2 cellular contexts compared by ENCODE assay signal in the genomic region with DNA sequence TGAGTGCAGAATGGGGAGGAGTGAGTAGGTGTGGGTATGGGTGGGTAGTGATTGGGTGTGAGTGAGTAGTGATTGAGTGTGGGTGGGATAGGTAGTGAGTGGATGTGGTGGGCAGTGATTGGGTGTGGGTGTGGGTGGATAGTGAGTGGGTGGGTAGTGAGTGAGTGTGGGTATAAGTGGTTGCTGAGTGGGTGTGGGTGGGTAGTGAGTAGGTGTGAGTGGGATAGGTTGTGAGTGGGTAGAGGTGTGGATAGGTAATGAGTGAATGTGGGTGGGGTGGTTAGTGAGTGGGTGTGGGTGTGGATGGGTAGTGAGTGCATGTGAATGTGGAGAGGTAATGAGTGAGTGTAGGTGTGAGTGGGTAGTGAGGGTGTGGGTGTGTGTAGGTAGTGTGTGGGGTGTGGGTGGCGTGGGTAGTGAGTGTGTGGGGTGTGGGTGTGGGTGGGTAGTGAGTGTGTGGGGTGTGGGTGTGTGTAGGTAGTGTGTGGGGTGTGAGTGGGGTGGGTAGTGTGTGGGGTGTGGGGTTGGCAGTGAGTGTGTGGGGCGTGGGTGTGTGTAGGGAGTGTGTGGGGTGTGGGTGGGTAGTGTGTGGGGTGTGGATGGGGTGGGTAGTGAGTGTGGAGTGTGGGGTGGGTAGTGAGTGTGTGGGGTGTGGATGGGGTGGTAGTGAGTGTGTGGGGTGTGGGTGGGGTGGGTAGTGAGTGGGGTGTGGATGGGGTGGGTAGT.
TF ChIP-seq lines count a peak whose summit lies in the region.

No MANE protein-coding gene starts in this region.

TF ChIP-seq in HEK293, 187 proteins besides CTCF, POLR2A, EP300 and RAD21:
- TF ChIP-seq ZNF837 (tag by site-specific recombination; IDR thresholded peaks at IDR 0.05) = no peak
- no peak for TF ChIP-seq ZNF169 (tag by site-specific recombination; IDR thresholded peaks at IDR 0.05)
- TF ChIP-seq TCF7L2 (IDR thresholded peaks at IDR 0.05; ENCODE audit: borderline replicate concordance, low read depth, low read length) = no peak
- peak; percentile 100 for TF ChIP-seq ZFHX2 (tag by site-specific recombination; conservative IDR thresholded peaks at IDR 0.05)
- TF ChIP-seq MYNN (tag by site-specific recombination; IDR thresholded peaks at IDR 0.05; ENCODE audit: borderline replicate concordance) = no peak
- TF ChIP-seq ZNF175 (tag by site-specific recombination; IDR thresholded peaks at IDR 0.05) = no peak
- TF ChIP-seq ZNF239 (tag by site-specific recombination; IDR thresholded peaks at IDR 0.05) = 0 out of 2 replicates have a peak, but pooled peaks have one; percentile 16
- no peak for TF ChIP-seq ZNF274 (IDR thresholded peaks at IDR 0.05; ENCODE audit: low read length)
- TF ChIP-seq ZNF274 (tag by site-specific recombination; IDR thresholded peaks at IDR 0.05; ENCODE audit: borderline replicate concordance) = 0 out of 2 replicates have a peak, but pooled peaks have one; percentile 28
- TF ChIP-seq ZNF157 (tag by site-specific recombination; IDR thresholded peaks at IDR 0.05) = 0 out of 2 replicates have a peak, but pooled peaks have one; percentile 46
- TF ChIP-seq EGR2 (tag by site-specific recombination; IDR thresholded peaks at IDR 0.05; ENCODE audit: low read depth) = peak; percentile 99
- TF ChIP-seq ZNF624 (tag by site-specific recombination; IDR thresholded peaks at IDR 0.05) = no peak
- TF ChIP-seq ZBTB48 (tag by site-specific recombination; IDR thresholded peaks at IDR 0.05) = no peak
- 0 out of 2 replicates have a peak, but pooled peaks have one; percentile 44 for TF ChIP-seq ZNF791 (tag by site-specific recombination; IDR thresholded peaks at IDR 0.05)
- no peak for TF ChIP-seq ZNF37A (tag by site-specific recombination; IDR thresholded peaks at IDR 0.05)
- TF ChIP-seq ZNF530 (tag by site-specific recombination; IDR thresholded peaks at IDR 0.05; ENCODE audit: low read depth) = no peak
- peak; percentile 96 for TF ChIP-seq KLF1 (tag by site-specific recombination; IDR thresholded peaks at IDR 0.05)
- no peak for TF ChIP-seq GFI1B (tag by site-specific recombination; IDR thresholded peaks at IDR 0.05)
- peak; percentile 85; the same call in 1 of the 2 replicates for TF ChIP-seq ZNF571 (tag by site-specific recombination; IDR thresholded peaks at IDR 0.05)
- TF ChIP-seq ZNF785 (tag by site-specific recombination; IDR thresholded peaks at IDR 0.05) = 0 out of 2 replicates have a peak, but pooled peaks have one; percentile 78
- TF ChIP-seq ZNF133 (tag by site-specific recombination; IDR thresholded peaks at IDR 0.05) = peak; percentile 65
- TF ChIP-seq ZBTB6 (tag by site-specific recombination; IDR thresholded peaks at IDR 0.05) = no peak
- no peak for TF ChIP-seq ZFP41 (tag by site-specific recombination; IDR thresholded peaks at IDR 0.05; ENCODE audit: borderline replicate concordance)

TF ChIP-seq in K562, 482 proteins besides CTCF, POLR2A, EP300 and RAD21 (continued from another document):
- TF ChIP-seq KHSRP (IDR thresholded peaks at IDR 0.05) (no peak), TSC22D4 (tag; IDR thresholded peaks at IDR 0.05) (0 out of 2 replicates have a peak, but pooled peaks have one; percentile 19), EGR1 (conservative IDR thresholded peaks at IDR 0.05) (peak; percentile 75; the same call in 1 of the 2 replicates)
